Comparison of ENCODE assay signal across 1 cellular context in the genomic region with DNA sequence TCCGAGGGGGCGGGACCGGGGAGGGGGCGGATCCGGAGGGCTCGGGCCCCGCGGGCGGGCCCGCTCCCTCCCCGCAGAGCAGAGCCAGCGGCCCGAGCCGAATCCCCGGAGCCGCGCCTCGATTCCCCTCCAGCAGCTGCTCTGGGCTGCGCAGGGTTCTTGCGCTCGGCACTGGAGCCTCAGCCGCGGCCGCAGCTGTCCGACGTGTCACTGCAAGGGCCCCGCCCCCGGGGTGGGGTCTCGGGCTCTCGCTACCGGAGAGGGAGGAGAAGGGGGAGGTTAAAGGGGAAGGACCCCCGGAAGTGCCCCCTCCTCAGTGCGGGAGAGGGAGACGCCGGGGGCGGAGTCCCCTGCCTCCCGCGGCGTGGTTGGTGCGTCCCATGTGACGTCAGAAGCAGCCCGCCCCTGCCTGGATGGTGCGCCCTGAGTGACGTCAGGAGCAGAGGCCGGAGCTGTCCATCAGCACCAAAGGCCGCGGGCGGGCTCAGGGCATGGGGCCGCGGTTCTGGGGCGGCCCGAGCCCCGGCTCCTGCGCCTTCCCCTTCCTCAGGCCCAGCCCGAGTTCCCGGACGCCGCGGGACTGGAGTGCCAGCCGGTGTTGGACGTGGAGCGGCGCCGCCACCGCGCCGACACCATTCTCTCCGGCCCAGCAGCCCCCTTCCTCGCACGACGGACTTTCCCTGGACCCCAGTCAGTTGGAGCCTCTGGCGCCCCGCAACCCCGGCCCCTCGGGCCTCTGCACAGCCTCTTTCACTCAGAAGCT.
TF ChIP-seq lines count a peak whose summit lies in the region.

A gene with protein sequence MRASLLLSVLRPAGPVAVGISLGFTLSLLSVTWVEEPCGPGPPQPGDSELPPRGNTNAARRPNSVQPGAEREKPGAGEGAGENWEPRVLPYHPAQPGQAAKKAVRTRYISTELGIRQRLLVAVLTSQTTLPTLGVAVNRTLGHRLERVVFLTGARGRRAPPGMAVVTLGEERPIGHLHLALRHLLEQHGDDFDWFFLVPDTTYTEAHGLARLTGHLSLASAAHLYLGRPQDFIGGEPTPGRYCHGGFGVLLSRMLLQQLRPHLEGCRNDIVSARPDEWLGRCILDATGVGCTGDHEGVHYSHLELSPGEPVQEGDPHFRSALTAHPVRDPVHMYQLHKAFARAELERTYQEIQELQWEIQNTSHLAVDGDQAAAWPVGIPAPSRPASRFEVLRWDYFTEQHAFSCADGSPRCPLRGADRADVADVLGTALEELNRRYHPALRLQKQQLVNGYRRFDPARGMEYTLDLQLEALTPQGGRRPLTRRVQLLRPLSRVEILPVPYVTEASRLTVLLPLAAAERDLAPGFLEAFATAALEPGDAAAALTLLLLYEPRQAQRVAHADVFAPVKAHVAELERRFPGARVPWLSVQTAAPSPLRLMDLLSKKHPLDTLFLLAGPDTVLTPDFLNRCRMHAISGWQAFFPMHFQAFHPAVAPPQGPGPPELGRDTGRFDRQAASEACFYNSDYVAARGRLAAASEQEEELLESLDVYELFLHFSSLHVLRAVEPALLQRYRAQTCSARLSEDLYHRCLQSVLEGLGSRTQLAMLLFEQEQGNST (minus strand): TSS at position 214 of the 763 bp plus-strand sequence. CDS start 271 bp downstream, outside the sequence.
A gene with protein sequence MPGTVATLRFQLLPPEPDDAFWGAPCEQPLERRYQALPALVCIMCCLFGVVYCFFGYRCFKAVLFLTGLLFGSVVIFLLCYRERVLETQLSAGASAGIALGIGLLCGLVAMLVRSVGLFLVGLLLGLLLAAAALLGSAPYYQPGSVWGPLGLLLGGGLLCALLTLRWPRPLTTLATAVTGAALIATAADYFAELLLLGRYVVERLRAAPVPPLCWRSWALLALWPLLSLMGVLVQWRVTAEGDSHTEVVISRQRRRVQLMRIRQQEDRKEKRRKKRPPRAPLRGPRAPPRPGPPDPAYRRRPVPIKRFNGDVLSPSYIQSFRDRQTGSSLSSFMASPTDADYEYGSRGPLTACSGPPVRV (plus strand): TSS at position 433 of the 763 bp plus-strand sequence. CDS start 700 bp downstream, outside the sequence.

TF ChIP-seq in K562, 482 proteins besides CTCF, POLR2A, EP300 and RAD21 (continued from another document and continues in another):
- TF ChIP-seq MAFF (IDR thresholded peaks at IDR 0.05; ENCODE audit: low read length): no peak
- no peak for TF ChIP-seq HNRNPH1 (optimal IDR thresholded peaks at IDR 0.05; ENCODE audit: low read depth, low read length)
- TF ChIP-seq, protein P1, sequence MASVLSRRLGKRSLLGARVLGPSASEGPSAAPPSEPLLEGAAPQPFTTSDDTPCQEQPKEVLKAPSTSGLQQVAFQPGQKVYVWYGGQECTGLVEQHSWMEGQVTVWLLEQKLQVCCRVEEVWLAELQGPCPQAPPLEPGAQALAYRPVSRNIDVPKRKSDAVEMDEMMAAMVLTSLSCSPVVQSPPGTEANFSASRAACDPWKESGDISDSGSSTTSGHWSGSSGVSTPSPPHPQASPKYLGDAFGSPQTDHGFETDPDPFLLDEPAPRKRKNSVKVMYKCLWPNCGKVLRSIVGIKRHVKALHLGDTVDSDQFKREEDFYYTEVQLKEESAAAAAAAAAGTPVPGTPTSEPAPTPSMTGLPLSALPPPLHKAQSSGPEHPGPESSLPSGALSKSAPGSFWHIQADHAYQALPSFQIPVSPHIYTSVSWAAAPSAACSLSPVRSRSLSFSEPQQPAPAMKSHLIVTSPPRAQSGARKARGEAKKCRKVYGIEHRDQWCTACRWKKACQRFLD (CRISPR knock-in tag; IDR thresholded peaks at IDR 0.05): no peak
- TF ChIP-seq KHSRP (IDR thresholded peaks at IDR 0.05): peak; percentile 66
- TF ChIP-seq, protein P2, sequence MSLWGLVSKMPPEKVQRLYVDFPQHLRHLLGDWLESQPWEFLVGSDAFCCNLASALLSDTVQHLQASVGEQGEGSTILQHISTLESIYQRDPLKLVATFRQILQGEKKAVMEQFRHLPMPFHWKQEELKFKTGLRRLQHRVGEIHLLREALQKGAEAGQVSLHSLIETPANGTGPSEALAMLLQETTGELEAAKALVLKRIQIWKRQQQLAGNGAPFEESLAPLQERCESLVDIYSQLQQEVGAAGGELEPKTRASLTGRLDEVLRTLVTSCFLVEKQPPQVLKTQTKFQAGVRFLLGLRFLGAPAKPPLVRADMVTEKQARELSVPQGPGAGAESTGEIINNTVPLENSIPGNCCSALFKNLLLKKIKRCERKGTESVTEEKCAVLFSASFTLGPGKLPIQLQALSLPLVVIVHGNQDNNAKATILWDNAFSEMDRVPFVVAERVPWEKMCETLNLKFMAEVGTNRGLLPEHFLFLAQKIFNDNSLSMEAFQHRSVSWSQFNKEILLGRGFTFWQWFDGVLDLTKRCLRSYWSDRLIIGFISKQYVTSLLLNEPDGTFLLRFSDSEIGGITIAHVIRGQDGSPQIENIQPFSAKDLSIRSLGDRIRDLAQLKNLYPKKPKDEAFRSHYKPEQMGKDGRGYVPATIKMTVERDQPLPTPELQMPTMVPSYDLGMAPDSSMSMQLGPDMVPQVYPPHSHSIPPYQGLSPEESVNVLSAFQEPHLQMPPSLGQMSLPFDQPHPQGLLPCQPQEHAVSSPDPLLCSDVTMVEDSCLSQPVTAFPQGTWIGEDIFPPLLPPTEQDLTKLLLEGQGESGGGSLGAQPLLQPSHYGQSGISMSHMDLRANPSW (CRISPR knock-in tag; IDR thresholded peaks at IDR 0.05): no peak
- TF ChIP-seq, protein P3, sequence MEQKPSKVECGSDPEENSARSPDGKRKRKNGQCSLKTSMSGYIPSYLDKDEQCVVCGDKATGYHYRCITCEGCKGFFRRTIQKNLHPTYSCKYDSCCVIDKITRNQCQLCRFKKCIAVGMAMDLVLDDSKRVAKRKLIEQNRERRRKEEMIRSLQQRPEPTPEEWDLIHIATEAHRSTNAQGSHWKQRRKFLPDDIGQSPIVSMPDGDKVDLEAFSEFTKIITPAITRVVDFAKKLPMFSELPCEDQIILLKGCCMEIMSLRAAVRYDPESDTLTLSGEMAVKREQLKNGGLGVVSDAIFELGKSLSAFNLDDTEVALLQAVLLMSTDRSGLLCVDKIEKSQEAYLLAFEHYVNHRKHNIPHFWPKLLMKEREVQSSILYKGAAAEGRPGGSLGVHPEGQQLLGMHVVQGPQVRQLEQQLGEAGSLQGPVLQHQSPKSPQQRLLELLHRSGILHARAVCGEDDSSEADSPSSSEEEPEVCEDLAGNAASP (IDR thresholded peaks at IDR 0.05): no peak
- no peak for TF ChIP-seq ZNF75A (CRISPR knock-in tag; IDR thresholded peaks at IDR 0.05)
- no peak for TF ChIP-seq FOXJ2 (tag; IDR thresholded peaks at IDR 0.05)
- TF ChIP-seq, protein P4, sequence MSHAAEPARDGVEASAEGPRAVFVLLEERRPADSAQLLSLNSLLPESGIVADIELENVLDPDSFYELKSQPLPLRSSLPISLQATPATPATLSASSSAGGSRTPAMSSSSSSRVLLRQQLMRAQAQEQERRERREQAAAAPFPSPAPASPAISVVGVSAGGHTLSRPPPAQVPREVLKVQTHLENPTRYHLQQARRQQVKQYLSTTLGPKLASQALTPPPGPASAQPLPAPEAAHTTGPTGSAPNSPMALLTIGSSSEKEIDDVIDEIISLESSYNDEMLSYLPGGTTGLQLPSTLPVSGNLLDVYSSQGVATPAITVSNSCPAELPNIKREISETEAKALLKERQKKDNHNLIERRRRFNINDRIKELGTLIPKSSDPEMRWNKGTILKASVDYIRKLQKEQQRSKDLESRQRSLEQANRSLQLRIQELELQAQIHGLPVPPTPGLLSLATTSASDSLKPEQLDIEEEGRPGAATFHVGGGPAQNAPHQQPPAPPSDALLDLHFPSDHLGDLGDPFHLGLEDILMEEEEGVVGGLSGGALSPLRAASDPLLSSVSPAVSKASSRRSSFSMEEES (CRISPR knock-in tag; IDR thresholded peaks at IDR 0.05): no peak
- no peak for TF ChIP-seq SRSF3 (IDR thresholded peaks at IDR 0.05; ENCODE audit: insufficient read depth, low read length)
- TF ChIP-seq ZNF695 (CRISPR knock-in tag; IDR thresholded peaks at IDR 0.05): no peak
- TF ChIP-seq ZNF764 (CRISPR knock-in tag; IDR thresholded peaks at IDR 0.05; ENCODE audit: low read depth): no peak
- TF ChIP-seq, protein P5, sequence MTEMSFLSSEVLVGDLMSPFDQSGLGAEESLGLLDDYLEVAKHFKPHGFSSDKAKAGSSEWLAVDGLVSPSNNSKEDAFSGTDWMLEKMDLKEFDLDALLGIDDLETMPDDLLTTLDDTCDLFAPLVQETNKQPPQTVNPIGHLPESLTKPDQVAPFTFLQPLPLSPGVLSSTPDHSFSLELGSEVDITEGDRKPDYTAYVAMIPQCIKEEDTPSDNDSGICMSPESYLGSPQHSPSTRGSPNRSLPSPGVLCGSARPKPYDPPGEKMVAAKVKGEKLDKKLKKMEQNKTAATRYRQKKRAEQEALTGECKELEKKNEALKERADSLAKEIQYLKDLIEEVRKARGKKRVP (CRISPR knock-in tag; IDR thresholded peaks at IDR 0.05): no peak
- TF ChIP-seq, protein P6, sequence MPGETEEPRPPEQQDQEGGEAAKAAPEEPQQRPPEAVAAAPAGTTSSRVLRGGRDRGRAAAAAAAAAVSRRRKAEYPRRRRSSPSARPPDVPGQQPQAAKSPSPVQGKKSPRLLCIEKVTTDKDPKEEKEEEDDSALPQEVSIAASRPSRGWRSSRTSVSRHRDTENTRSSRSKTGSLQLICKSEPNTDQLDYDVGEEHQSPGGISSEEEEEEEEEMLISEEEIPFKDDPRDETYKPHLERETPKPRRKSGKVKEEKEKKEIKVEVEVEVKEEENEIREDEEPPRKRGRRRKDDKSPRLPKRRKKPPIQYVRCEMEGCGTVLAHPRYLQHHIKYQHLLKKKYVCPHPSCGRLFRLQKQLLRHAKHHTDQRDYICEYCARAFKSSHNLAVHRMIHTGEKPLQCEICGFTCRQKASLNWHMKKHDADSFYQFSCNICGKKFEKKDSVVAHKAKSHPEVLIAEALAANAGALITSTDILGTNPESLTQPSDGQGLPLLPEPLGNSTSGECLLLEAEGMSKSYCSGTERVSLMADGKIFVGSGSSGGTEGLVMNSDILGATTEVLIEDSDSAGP (CRISPR knock-in tag; IDR thresholded peaks at IDR 0.05): no peak
- no peak for TF ChIP-seq U2AF2 (optimal IDR thresholded peaks at IDR 0.05; ENCODE audit: low read depth, low read length)
- peak; percentile 63 for TF ChIP-seq EP400 (IDR thresholded peaks at IDR 0.05)
- no peak for TF ChIP-seq HIVEP1 (CRISPR knock-in tag; IDR thresholded peaks at IDR 0.05)
- TF ChIP-seq, protein P7, sequence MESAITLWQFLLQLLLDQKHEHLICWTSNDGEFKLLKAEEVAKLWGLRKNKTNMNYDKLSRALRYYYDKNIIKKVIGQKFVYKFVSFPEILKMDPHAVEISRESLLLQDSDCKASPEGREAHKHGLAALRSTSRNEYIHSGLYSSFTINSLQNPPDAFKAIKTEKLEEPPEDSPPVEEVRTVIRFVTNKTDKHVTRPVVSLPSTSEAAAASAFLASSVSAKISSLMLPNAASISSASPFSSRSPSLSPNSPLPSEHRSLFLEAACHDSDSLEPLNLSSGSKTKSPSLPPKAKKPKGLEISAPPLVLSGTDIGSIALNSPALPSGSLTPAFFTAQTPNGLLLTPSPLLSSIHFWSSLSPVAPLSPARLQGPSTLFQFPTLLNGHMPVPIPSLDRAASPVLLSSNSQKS (CRISPR knock-in tag; IDR thresholded peaks at IDR 0.05): no peak
- TF ChIP-seq ZSCAN32 (CRISPR knock-in tag; IDR thresholded peaks at IDR 0.05): no peak
- TF ChIP-seq, protein P8, sequence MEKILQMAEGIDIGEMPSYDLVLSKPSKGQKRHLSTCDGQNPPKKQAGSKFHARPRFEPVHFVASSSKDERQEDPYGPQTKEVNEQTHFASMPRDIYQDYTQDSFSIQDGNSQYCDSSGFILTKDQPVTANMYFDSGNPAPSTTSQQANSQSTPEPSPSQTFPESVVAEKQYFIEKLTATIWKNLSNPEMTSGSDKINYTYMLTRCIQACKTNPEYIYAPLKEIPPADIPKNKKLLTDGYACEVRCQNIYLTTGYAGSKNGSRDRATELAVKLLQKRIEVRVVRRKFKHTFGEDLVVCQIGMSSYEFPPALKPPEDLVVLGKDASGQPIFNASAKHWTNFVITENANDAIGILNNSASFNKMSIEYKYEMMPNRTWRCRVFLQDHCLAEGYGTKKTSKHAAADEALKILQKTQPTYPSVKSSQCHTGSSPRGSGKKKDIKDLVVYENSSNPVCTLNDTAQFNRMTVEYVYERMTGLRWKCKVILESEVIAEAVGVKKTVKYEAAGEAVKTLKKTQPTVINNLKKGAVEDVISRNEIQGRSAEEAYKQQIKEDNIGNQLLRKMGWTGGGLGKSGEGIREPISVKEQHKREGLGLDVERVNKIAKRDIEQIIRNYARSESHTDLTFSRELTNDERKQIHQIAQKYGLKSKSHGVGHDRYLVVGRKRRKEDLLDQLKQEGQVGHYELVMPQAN (IDR thresholded peaks at IDR 0.05; ENCODE audit: borderline replicate concordance): peak; percentile 23; the same call in 1 of the 2 replicates
- no peak for TF ChIP-seq ZNF586 (CRISPR knock-in tag; conservative IDR thresholded peaks at IDR 0.05)
- no peak for TF ChIP-seq HNRNPUL1 (IDR thresholded peaks at IDR 0.05; ENCODE audit: low read length)
- TF ChIP-seq SNIP1 (IDR thresholded peaks at IDR 0.05; ENCODE audit: low read depth): no peak
- TF ChIP-seq MCM2 (IDR thresholded peaks at IDR 0.05; ENCODE audit: low read depth): no peak
- TF ChIP-seq, protein P9, sequence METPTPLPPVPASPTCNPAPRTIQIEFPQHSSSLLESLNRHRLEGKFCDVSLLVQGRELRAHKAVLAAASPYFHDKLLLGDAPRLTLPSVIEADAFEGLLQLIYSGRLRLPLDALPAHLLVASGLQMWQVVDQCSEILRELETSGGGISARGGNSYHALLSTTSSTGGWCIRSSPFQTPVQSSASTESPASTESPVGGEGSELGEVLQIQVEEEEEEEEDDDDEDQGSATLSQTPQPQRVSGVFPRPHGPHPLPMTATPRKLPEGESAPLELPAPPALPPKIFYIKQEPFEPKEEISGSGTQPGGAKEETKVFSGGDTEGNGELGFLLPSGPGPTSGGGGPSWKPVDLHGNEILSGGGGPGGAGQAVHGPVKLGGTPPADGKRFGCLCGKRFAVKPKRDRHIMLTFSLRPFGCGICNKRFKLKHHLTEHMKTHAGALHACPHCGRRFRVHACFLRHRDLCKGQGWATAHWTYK (CRISPR knock-in tag; IDR thresholded peaks at IDR 0.05): no peak
- no peak for TF ChIP-seq SMARCE1 (IDR thresholded peaks at IDR 0.05)
- no peak for TF ChIP-seq COPS2 (conservative IDR thresholded peaks at IDR 0.05)
- no peak; the same call in 1 of the 2 replicates for TF ChIP-seq C11orf30 (IDR thresholded peaks at IDR 0.05; ENCODE audit: low read depth)
- TF ChIP-seq ZEB2 (IDR thresholded peaks at IDR 0.05): no peak
- no peak for TF ChIP-seq BDP1 (IDR thresholded peaks at IDR 0.05; ENCODE audit: insufficient read depth, insufficient read length)
- no peak for TF ChIP-seq CHD2 (IDR thresholded peaks at IDR 0.05; ENCODE audit: low read depth, low read length)
- TF ChIP-seq, protein P10, sequence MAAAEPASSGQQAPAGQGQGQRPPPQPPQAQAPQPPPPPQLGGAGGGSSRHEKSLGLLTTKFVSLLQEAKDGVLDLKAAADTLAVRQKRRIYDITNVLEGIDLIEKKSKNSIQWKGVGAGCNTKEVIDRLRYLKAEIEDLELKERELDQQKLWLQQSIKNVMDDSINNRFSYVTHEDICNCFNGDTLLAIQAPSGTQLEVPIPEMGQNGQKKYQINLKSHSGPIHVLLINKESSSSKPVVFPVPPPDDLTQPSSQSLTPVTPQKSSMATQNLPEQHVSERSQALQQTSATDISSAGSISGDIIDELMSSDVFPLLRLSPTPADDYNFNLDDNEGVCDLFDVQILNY (CRISPR knock-in tag; IDR thresholded peaks at IDR 0.05): no peak
- TF ChIP-seq, protein P11, sequence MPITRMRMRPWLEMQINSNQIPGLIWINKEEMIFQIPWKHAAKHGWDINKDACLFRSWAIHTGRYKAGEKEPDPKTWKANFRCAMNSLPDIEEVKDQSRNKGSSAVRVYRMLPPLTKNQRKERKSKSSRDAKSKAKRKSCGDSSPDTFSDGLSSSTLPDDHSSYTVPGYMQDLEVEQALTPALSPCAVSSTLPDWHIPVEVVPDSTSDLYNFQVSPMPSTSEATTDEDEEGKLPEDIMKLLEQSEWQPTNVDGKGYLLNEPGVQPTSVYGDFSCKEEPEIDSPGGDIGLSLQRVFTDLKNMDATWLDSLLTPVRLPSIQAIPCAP (CRISPR knock-in tag; IDR thresholded peaks at IDR 0.05; ENCODE audit: borderline replicate concordance): no peak
